ENCODE assay signal across 1 cellular context in genomic region chr12:19402211-19402610, GRCh38.
TF ChIP-seq lines count a peak whose summit lies in the region.

No MANE protein-coding gene starts in this region.

TF ChIP-seq in HepG2, 621 proteins besides CTCF, POLR2A, EP300 and RAD21 (continued from another document):
- TF ChIP-seq HBP1 (CRISPR knock-in tag; IDR thresholded peaks at IDR 0.05; ENCODE audit: low read depth) (no peak), SUZ12 (IDR thresholded peaks at IDR 0.05; ENCODE audit: low read depth, low read length) (no peak), BATF2 (CRISPR knock-in tag; IDR thresholded peaks at IDR 0.05) (no peak), ZNF83 (CRISPR knock-in tag; IDR thresholded peaks at IDR 0.05; ENCODE audit: borderline replicate concordance) (no peak), MAFK (conservative IDR thresholded peaks at IDR 0.05 in 1 of 2, IDR thresholded peaks at IDR 0.05 in 1 of 2; ENCODE audit: low read length in 2 of 2) (0 out of 4 replicates have a peak, but pooled peaks of 1 of the 2 experiments have one; percentile 3), NONO (IDR thresholded peaks at IDR 0.05) (no peak), NONO (CRISPR knock-in tag; conservative IDR thresholded peaks at IDR 0.05) (no peak), ZNF720 (CRISPR knock-in tag; IDR thresholded peaks at IDR 0.05) (no peak), ZNF619 (CRISPR knock-in tag; IDR thresholded peaks at IDR 0.05) (no peak), ZNF691 (CRISPR knock-in tag; IDR thresholded peaks at IDR 0.05; ENCODE audit: borderline replicate concordance, low read depth) (no peak), YEATS4 (CRISPR knock-in tag; IDR thresholded peaks at IDR 0.05; ENCODE audit: borderline replicate concordance) (no peak), SNAI1 (CRISPR knock-in tag; IDR thresholded peaks at IDR 0.05; ENCODE audit: borderline replicate concordance) (no peak), HMG20A (CRISPR knock-in tag; IDR thresholded peaks at IDR 0.05; ENCODE audit: borderline replicate concordance) (no peak), TEAD3 (CRISPR knock-in tag; optimal IDR thresholded peaks at IDR 0.05; ENCODE audit: borderline replicate concordance) (peak; percentile 57)
- TF ChIP-seq, protein P1, sequence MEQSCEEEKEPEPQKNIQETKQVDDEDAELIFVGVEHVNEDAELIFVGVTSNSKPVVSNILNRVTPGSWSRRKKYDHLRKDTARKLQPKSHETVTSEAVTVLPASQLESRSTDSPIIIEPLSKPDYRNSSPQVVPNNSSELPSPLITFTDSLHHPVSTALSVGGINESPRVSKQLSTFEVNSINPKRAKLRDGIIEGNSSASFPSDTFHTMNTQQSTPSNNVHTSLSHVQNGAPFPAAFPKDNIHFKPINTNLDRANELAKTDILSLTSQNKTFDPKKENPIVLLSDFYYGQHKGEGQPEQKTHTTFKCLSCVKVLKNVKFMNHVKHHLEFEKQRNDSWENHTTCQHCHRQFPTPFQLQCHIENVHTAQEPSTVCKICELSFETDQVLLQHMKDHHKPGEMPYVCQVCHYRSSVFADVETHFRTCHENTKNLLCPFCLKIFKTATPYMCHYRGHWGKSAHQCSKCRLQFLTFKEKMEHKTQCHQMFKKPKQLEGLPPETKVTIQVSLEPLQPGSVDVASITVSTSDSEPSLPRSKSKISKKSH (CRISPR knock-in tag; IDR thresholded peaks at IDR 0.05; ENCODE audit: borderline replicate concordance), result no peak
- TF ChIP-seq, protein P2, sequence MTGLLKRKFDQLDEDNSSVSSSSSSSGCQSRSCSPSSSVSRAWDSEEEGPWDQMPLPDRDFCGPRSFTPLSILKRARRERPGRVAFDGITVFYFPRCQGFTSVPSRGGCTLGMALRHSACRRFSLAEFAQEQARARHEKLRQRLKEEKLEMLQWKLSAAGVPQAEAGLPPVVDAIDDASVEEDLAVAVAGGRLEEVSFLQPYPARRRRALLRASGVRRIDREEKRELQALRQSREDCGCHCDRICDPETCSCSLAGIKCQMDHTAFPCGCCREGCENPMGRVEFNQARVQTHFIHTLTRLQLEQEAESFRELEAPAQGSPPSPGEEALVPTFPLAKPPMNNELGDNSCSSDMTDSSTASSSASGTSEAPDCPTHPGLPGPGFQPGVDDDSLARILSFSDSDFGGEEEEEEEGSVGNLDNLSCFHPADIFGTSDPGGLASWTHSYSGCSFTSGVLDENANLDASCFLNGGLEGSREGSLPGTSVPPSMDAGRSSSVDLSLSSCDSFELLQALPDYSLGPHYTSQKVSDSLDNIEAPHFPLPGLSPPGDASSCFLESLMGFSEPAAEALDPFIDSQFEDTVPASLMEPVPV (CRISPR knock-in tag; IDR thresholded peaks at IDR 0.05), result no peak
